ENCODE assay signal across 12 cellular contexts in genomic region chr11:74319139-74319538, GRCh38. TPM values are rescaled to one million over a fixed set of nuclear protein-coding genes. Genes with fewer than 3 reads are reported as not detected.
DNase-seq lines count a peak whose midpoint lies in the region; ATAC-seq and TF ChIP-seq lines count a peak whose summit lies in the region.
"Had no signal": no experiment of that assay in that cellular context is flagged by ENCODE, and none has a peak within 500 bp of the region (broad histone marks: within the 10 kb centered on the region; RNA-seq: fewer than 3 reads in every experiment).

No MANE protein-coding gene starts in this region.

- no peak for TF ChIP-seq CTCF in foreskin keratinocyte (conservative IDR thresholded peaks at IDR 0.05)
- TF ChIP-seq CTCF in ovary (IDR thresholded peaks at IDR 0.05) = no peak

- H3K27me3 ChIP-seq in foreskin keratinocyte (no peaks in the 10 kb centered on the region), ovary (no peaks in the 10 kb centered on the region)

- no peak for TF ChIP-seq EP300 in ovary (IDR thresholded peaks at IDR 0.05)

- H3K4me3 ChIP-seq in ovary = no peak overlapping the region

- intact Hi-C loops in ovary (cut with DNase I) = no loop called here

- ATAC-seq in foreskin keratinocyte = peak; percentile 80
- no peak for ATAC-seq in HG03565 (IDR thresholded peaks at IDR 0.05; ENCODE audit: unreplicated experiment)
- no peak for ATAC-seq in GM19455 (IDR thresholded peaks at IDR 0.05; ENCODE audit: unreplicated experiment)
- no peak for ATAC-seq in GM21825 (IDR thresholded peaks at IDR 0.05; ENCODE audit: unreplicated experiment)

- H3K36me3 ChIP-seq in ovary = no peaks in the 10 kb centered on the region

- no peak for TF ChIP-seq POLR2A in ovary (IDR thresholded peaks at IDR 0.05)

- WGBS in ovary, 3 donors = 21 to 51% (median 28%) methylated on average over 2 of the region's 2 CpGs

- H3K27ac ChIP-seq in foreskin keratinocyte (peak overlapping the region; percentile 50), ovary (no peak overlapping the region)

- H3K4me1 ChIP-seq in foreskin keratinocyte (peaks cover 14% of the 10 kb centered on the region), ovary (ENCODE audit: insufficient read depth) (peaks cover 4% of the 10 kb centered on the region)

- no peaks in the 10 kb centered on the region for H3K9me3 ChIP-seq in ovary

- DNase-seq in HPDE6-E6E7 (ENCODE audit: extremely low spot score) (peak; percentile 61), amniotic epithelial cell (ENCODE audit: low read depth) (peak; percentile 92), foreskin keratinocyte (peak; percentile 81 to 92), stromal cell of bone marrow (ENCODE audit: low read depth) (peak; percentile 98), ovary (no peak)
- DNase-seq: activated CD4-positive, alpha-beta T cell treated with anti-CD3 and anti-CD28 coated beads, Interleukin-2, amount 50 U/mL, for 4 hours; activated naive CD8-positive, alpha-beta T cell treated with anti-CD3 and anti-CD28 coated beads, Interleukin-2, amount 10 ng/mL, durations not matched to agents 7 days and 5 days; NCI-H187; stimulated activated CD4-positive, alpha-beta T cell treated with anti-CD3 and anti-CD28 coated beads, Interleukin-1b, Interleukin-23, amount 100 ng/mL, for 48 hours had no signal

RNA-seq across cellular contexts. Expression of gene P4HA3, which starts 7.7 kb away (rescaled TPM):
- total RNA-seq in foreskin keratinocyte = 0.63 and 0.85 TPM in 2 replicates
- 0.64 and 0.95 TPM in 2 replicates for polyA plus RNA-seq in foreskin keratinocyte
- 1 to 10 TPM in 3 of 7 donors, under 1 TPM in 4; 0.28 to 2.2 (median 0.84) TPM for total RNA-seq in ovary
- 1 to 10 TPM; 1.0 to 5.6 TPM for polyA plus RNA-seq in ovary
- total RNA-seq: activated naive CD8-positive, alpha-beta T cell treated with anti-CD3 and anti-CD28 coated beads, Interleukin-2, amount 10 ng/mL, durations not matched to agents 7 days and 5 days had no signal

Comparison
In these comparisons a context has a peak if more than half of its experiments do, and no peak if none do; other contexts are left out.
1. DNase-seq: peak in HPDE6-E6E7 (single experiment), amniotic epithelial cell (single experiment), foreskin keratinocyte (2 of 2) and stromal cell of bone marrow (single experiment); none in ovary (0 of 5).